In the genomic region with DNA sequence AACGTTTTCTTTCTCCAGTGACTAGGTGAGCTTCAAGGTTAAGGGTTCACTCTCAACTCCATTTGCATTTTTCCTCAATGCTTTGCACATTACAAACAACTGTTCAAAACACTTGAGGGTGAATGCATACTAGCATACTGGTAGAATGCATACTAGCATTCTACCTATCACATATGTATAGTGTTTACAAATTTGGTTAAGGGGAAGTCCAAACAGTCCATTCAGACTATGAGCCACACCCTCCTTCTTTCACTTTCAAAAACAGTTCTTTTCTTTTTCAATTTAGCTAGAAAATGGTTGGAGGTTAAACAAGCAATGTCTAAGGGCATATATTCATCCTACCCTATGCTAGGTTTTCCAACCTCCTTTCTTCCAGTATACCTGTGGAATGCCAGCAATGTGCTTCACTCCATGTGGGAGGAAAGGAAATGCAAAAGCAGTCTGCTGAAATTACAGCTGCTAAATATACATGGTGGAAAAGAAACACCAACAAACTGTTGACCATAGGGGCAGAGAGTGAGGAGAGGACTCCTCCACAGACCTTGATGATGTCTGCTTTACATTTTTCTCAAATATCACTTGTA, we compare ENCODE assay signal across 10 cellular contexts.
A peak's percentile ranks its signal among the peaks of the same experiment; 100 is the strongest.
DNase-seq lines count a peak whose midpoint lies in the region; ATAC-seq and TF ChIP-seq lines count a peak whose summit lies in the region.
"Had no signal": no experiment of that assay in that cellular context is flagged by ENCODE, and none has a peak within 500 bp of the region (broad histone marks: within the 10 kb centered on the region; RNA-seq: fewer than 3 reads in every experiment).

No MANE protein-coding gene starts in this region.

- H3K4me3 Mint-ChIP-seq in endodermal cell, result no peak overlapping the region

- H3K4me1 Mint-ChIP-seq in endodermal cell, result peaks cover 19% of the 10 kb centered on the region

- H3K27ac Mint-ChIP-seq in endodermal cell, result peak overlapping the region; percentile 53

- H3K4me3 ChIP-seq in endodermal cell (ENCODE audit: low read length), result no peak overlapping the region
- H3K4me3 ChIP-seq: dorsolateral prefrontal cortex, smooth muscle cell had no signal

- no peaks in the 10 kb centered on the region for H3K36me3 ChIP-seq in endodermal cell (ENCODE audit: control insufficient read depth, insufficient read depth, low read length)

- no peak overlapping the region for H3K9ac ChIP-seq in endodermal cell (ENCODE audit: extremely low read depth, low read length, poor library complexity, severe bottlenecking)

- 76 to 80% methylated on average over 1 of the region's 1 CpG for WGBS in endodermal cell (ENCODE audit: insufficient coverage in 1 of 2, insufficient read length in 1 of 2), 2 experiments

- H3K27ac ChIP-seq in endodermal cell (ENCODE audit: low read depth, low read length), result no peak overlapping the region

- no peak for DNase-seq in endodermal cell
- DNase-seq in Kasumi-1 (lab: John Stamatoyannopoulos, UW), result no peak
- no peak for DNase-seq in SKM-1 treated with dmso at 0.1 percent for 144 hours (lab: John Stamatoyannopoulos, UW; ENCODE audit: unreplicated experiment)
- no peak for DNase-seq in stimulated activated CD4-positive, alpha-beta T cell treated with anti-CD3 and anti-CD28 coated beads, Interleukin-4, amount 100 ng/mL, for 24 hours
- DNase-seq in epidermal melanocyte (ENCODE audit: insufficient read length, low spot score), result no peak
- DNase-seq: dorsolateral prefrontal cortex had no signal

- peaks cover 11% of the 10 kb centered on the region for H3K9me3 ChIP-seq in endodermal cell (ENCODE audit: control insufficient read depth, low read length)

- peaks cover 2% of the 10 kb centered on the region for H3K4me1 ChIP-seq in endodermal cell (ENCODE audit: control insufficient read depth, insufficient read depth, low read length)

- no peaks in the 10 kb centered on the region for H3K27me3 ChIP-seq in endodermal cell (ENCODE audit: control insufficient read depth, insufficient read depth, low read length, poor library complexity, severe bottlenecking)
- H3K27me3 ChIP-seq: dorsolateral prefrontal cortex had no signal

- peak; percentile 93 for ATAC-seq in GM18519 (IDR thresholded peaks at IDR 0.05; ENCODE audit: low FRiP score, unreplicated experiment)
- ATAC-seq in GM21515 (IDR thresholded peaks at IDR 0.05; ENCODE audit: unreplicated experiment), result peak; percentile 92
- ATAC-seq in HG03175 (IDR thresholded peaks at IDR 0.05; ENCODE audit: unreplicated experiment), result peak; percentile 81

- no peaks in the 10 kb centered on the region for H3K27me3 Mint-ChIP-seq in endodermal cell (ENCODE audit: insufficient read depth)

- TF ChIP-seq CTCF in endodermal cell (conservative IDR thresholded peaks at IDR 0.05), result no peak

- H3K9me3 Mint-ChIP-seq in endodermal cell, result peaks cover 12% of the 10 kb centered on the region

- H3K36me3 Mint-ChIP-seq in endodermal cell (ENCODE audit: low read depth), result peaks cover 18% of the 10 kb centered on the region
